16 cellular contexts compared by ENCODE assay signal in the genomic region with DNA sequence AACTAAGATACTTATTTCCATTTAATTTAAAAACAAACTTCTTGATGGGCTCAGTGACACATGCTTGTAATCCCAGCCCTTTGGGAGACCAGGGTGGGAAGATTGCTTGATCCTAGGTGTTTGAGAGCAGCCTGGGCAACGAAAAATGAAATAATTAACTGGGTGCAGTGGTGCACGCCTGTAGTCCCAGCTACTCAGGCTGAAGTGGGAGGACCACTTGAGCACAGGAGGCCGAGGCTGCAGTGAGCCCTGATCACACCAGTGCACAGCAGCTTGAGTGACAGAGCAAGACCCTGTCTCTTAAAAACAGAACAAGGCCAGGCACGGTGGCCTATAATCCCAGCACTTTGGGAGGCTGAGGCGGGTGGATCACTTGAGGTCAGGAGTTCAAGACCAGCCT.
"Had no signal": no experiment of that assay in that cellular context is flagged by ENCODE, and none has a peak within 500 bp of the region (broad histone marks: within the 10 kb centered on the region; RNA-seq: fewer than 3 reads in every experiment).

No MANE protein-coding gene starts in this region.

- DNase-seq: activated CD4-positive, alpha-beta T cell treated with anti-CD3 and anti-CD28 coated beads, Interleukin-2, amount 50 U/mL, for 1 hour; activated CD4-positive, CD25-positive, alpha-beta regulatory T cell treated with anti-CD3 and anti-CD28 coated beads, Interleukin-2, amount 50 U/mL, for 72 hours; activated gamma-delta T cell treated with Interleukin-2 at 50 U/mL for 16 hours; activated T-cell treated with anti-CD3 and anti-CD28 coated beads, Interleukin-2, amount 50 U/mL, for 1 hour; anterior cingulate cortex; body of pancreas; nephron progenitor cell; sigmoid colon; stimulated activated CD4-positive, alpha-beta T cell treated with anti-CD3 and anti-CD28 coated beads, Interleukin-15, amount 100 ng/mL, for 24 hours; T-helper 1 cell; WERI-Rb-1 had no signal

- H3K4me3 ChIP-seq: body of pancreas, cardiac muscle cell, sigmoid colon, smooth muscle cell had no signal

- H3K27ac ChIP-seq: cardiac muscle cell, epithelial cell of prostate, parathyroid adenoma, sigmoid colon, WERI-Rb-1 had no signal

- H3K9me3 ChIP-seq: body of pancreas, sigmoid colon had no signal

- H3K36me3 ChIP-seq: cardiac muscle cell, sigmoid colon, WERI-Rb-1 had no signal

- ATAC-seq: body of pancreas; stimulated activated memory B cell treated with anti-CD40 and anti-IgM and Interleukin-4, amounts not matched to agents 10 μg/mL and 1 μg/mL and 100 μg/mL, for 72 hours had no signal

- H3K27me3 ChIP-seq: body of pancreas, cardiac muscle cell, sigmoid colon had no signal
